9 cellular contexts compared by ENCODE assay signal in the genomic region with DNA sequence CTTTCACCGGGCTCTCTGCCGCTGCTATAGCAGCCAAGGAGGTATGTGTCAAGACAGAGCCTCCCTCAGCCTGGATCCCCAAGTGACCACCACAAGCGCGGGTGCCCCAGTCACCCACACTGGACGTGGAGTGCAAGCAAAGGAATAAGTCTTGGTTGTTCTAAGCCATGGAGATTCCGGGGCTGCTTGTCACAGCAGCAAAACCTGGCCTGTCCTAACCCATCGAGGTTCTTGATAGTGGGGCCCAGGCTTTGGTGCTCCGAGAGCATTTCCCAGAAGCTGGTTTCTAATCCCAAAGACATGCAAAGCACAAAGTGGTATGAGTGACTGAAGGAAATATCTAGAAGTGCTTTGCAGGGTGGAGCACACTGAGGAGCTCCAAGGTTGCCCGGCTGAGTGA.
"Had no signal": no experiment of that assay in that cellular context is flagged by ENCODE, and none has a peak within 500 bp of the region (broad histone marks: within the 10 kb centered on the region; RNA-seq: fewer than 3 reads in every experiment).

No MANE protein-coding gene starts in this region.

- H3K4me1 ChIP-seq: HAP-1 had no signal

- H3K27ac Mint-ChIP-seq: HFFc6 had no signal

- H3K27ac ChIP-seq: GM23248, HL-60 had no signal

- ATAC-seq: HCT116 had no signal

- H3K9me3 ChIP-seq: HAP-1 had no signal

- H3K9me3 Mint-ChIP-seq: HFFc6 had no signal

- DNase-seq: GM23248, GOT3, H7, HFFc6, IMR-90, KBM-7 had no signal

- H2AFZ ChIP-seq: GM23248 had no signal

- H3K9ac ChIP-seq: GM23248 had no signal

- H3K4me3 ChIP-seq: GM23248, HAP-1 had no signal

- H3K4me3 Mint-ChIP-seq: HFFc6 had no signal
